ENCODE assay signal across 29 cellular contexts in genomic region chr15:42079401-42079908, GRCh38. TPM values are rescaled to one million over a fixed set of nuclear protein-coding genes. Genes with fewer than 3 reads are reported as not detected.
DNase-seq lines count a peak whose midpoint lies in the region; ATAC-seq, FAIRE-seq and TF ChIP-seq lines count a peak whose summit lies in the region.
"Had no signal": no experiment of that assay in that cellular context is flagged by ENCODE, and none has a peak within 500 bp of the region (broad histone marks: within the 10 kb centered on the region; RNA-seq: fewer than 3 reads in every experiment).

No MANE protein-coding gene starts in this region.

- peak; percentile 43 for ATAC-seq in K562
- no peak for ATAC-seq in GM18861 (IDR thresholded peaks at IDR 0.05; ENCODE audit: unreplicated experiment)
- no peak for ATAC-seq in HG02970 (IDR thresholded peaks at IDR 0.05; ENCODE audit: low FRiP score, unreplicated experiment)
- ATAC-seq in GM19395 (IDR thresholded peaks at IDR 0.05; ENCODE audit: unreplicated experiment) = no peak
- ATAC-seq: activated naive CD8-positive, alpha-beta T cell treated with anti-CD3 and anti-CD28 coated beads, Interleukin-2, amount 50 U/mL, for 24 hours; left ventricle myocardium superior; naive thymus-derived CD8-positive, alpha-beta T cell; upper lobe of right lung had no signal

- peaks cover 0 to 3% of the 10 kb centered on the region in 2 donors for H3K4me1 ChIP-seq in right atrium auricular region
- peaks cover 9 to 17% of the 10 kb centered on the region in 2 experiments for H3K4me1 ChIP-seq in K562 (replicated peaks in 1 of 2; ENCODE audit: control insufficient read depth in 2 of 2, insufficient read depth in 2 of 2, low read length in 2 of 2)
- H3K4me1 ChIP-seq: pancreas had no signal

- POLR2A ChIA-PET in K562 (lab: Yijun Ruan, JAX) = interaction anchor here (0.6 to 1.6 kb wide), 5 partner anchors 10 to 1151 kb away, joined by 3 to 4 read pairs (median 3); no protein-coding TSS in a partner anchor

- no peaks in the 10 kb centered on the region for H3K79me2 ChIP-seq in K562 (ENCODE audit: control insufficient read depth, insufficient read depth, low read length)

- H3K4me2 ChIP-seq in K562 (ENCODE audit: insufficient read depth, low read length) = peak overlapping the region; percentile 70
- H3K4me2 ChIP-seq: BLaER1 treated with 17β-estradiol and CSF1 and Interleukin-3, amounts not matched to agents 10 nM and 100 nM had no signal

- H3K27ac ChIP-seq in right atrium auricular region = no peak overlapping the region
- H3K27ac ChIP-seq in K562 (ENCODE audit: extremely low read depth, low read depth, low read length) = no peak overlapping the region
- H3K27ac ChIP-seq: BLaER1 treated with 17β-estradiol and CSF1 and Interleukin-3, amounts not matched to agents 10 nM and 100 nM; pancreas; Peyer's patch; SJSA1; spleen; upper lobe of right lung had no signal

- no TSS peak for BruUV-seq in K562 (replicated peaks; lab: Mats Ljungman, UMichigan)

- no peak for TF ChIP-seq EP300 in K562 (IDR thresholded peaks at IDR 0.05; ENCODE audit: low read length)

- TF ChIP-seq CTCF in right atrium auricular region (IDR thresholded peaks at IDR 0.05) = no peak
- peak in 1 of 3 experiments; percentile 17; a peak in 2 of 6 replicates for TF ChIP-seq CTCF in K562 (IDR thresholded peaks at IDR 0.05 in 2 of 3, conservative IDR thresholded peaks at IDR 0.05 in 1 of 3; ENCODE audit: insufficient read depth in 2 of 3, low read depth in 1 of 3, low read length in 3 of 3)

- H3K4me3 ChIP-seq in right atrium auricular region (no peak overlapping the region), K562 (no peak overlapping the region; the same call in 1 of the 2 replicates)
- H3K4me3 ChIP-seq: BLaER1 treated with 17β-estradiol and CSF1 and Interleukin-3, amounts not matched to agents 10 nM and 100 nM; pancreas; Peyer's patch; SJSA1; spleen; upper lobe of right lung had no signal

- peak overlapping the region; percentile 89 for H2AFZ ChIP-seq in K562 (ENCODE audit: low read depth, low read length)

- in situ Hi-C loops in K562 (cut with MboI) = no loop called here

- intact Hi-C loops in cardiac septum (cut with DNase I) (no loop called here), K562 (cut with micrococcal nuclease) (loop anchor here (10.0 kb wide), 1 partner anchor 395 kb away; no protein-coding TSS in a partner anchor)

- no peaks in the 10 kb centered on the region for H3K9me1 ChIP-seq in K562 (ENCODE audit: control insufficient read depth, insufficient read depth, low read length)

- CTCF ChIA-PET in K562 (lab: Yijun Ruan, JAX; ENCODE audit: low intra/inter-chr PET ratio) = interaction anchor here (0.8 kb wide), 1 partner anchor 58 kb away, joined by 4 read pairs; no protein-coding TSS in a partner anchor

- WGBS in K562 (ENCODE audit: insufficient coverage, low coverage, missing lambda C conversion rate) = 7% methylated on average over 31 of the region's 31 CpGs

- TF ChIP-seq RAD21 in K562 (CRISPR knock-in tag; conservative IDR thresholded peaks at IDR 0.05 in 1 of 2, IDR thresholded peaks at IDR 0.05 in 1 of 2) = peak in 1 of 2 experiments; percentile 35; a peak in 2 of 4 replicates

- H3K36me3 ChIP-seq in right atrium auricular region = no peaks in the 10 kb centered on the region
- no peaks in the 10 kb centered on the region for H3K36me3 ChIP-seq in K562 (ENCODE audit: control insufficient read depth, insufficient read depth, low read length)
- H3K36me3 ChIP-seq: BLaER1 treated with 17β-estradiol and CSF1 and Interleukin-3, amounts not matched to agents 10 nM and 100 nM; pancreas; Peyer's patch; SJSA1; spleen; upper lobe of right lung had no signal

- peaks cover 8% of the 10 kb centered on the region for H4K20me1 ChIP-seq in K562 (replicated peaks; ENCODE audit: control insufficient read depth, insufficient read depth, low read length)

- peak; percentile 53 for DNase-seq in cardiac septum (ENCODE audit: low spot score)
- no peak for DNase-seq in right atrium auricular region (ENCODE audit: low spot score)
- peak; percentile 27 to 42 (median 41) for DNase-seq in K562 (ENCODE audit: extremely low read depth in 1 of 4, low spot score in 3 of 4)
- peak; percentile 88 for DNase-seq in mesenteric fat pad (ENCODE audit: low spot score)
- DNase-seq in NCI-H345 treated with DMSO at 0.1 percent for 48 hours (lab: John Stamatoyannopoulos, UW; ENCODE audit: unreplicated experiment) = no peak
- DNase-seq: activated CD4-positive, alpha-beta T cell treated with anti-CD3 and anti-CD28 coated beads, Interleukin-2, amount 50 U/mL, for 48 hours; activated CD4-positive, CD25-positive, alpha-beta regulatory T cell; activated gamma-delta T cell treated with Interleukin-2 at 50 U/mL for 16 hours; activated naive CD8-positive, alpha-beta T cell treated with anti-CD3 and anti-CD28 coated beads, Interleukin-2, amount 50 U/mL, for 24 hours; HFFc6; islet precursor cell; left ventricle myocardium superior; naive thymus-derived CD8-positive, alpha-beta T cell; NCI-H1092; NCI-H187; Peyer's patch; retina; spleen; T-helper 1 cell; upper lobe of right lung had no signal

- no peaks in the 10 kb centered on the region for H3K9me3 ChIP-seq in right atrium auricular region
- H3K9me3 ChIP-seq in K562 (replicated peaks; ENCODE audit: control insufficient read depth, insufficient read depth, low read depth, low read length) = no peaks in the 10 kb centered on the region
- H3K9me3 ChIP-seq: BLaER1 treated with 17β-estradiol and CSF1 and Interleukin-3, amounts not matched to agents 10 nM and 100 nM; pancreas; Peyer's patch; SJSA1; spleen; upper lobe of right lung had no signal

- H3K9ac ChIP-seq in K562 (ENCODE audit: insufficient read depth in 1 of 2, low read depth in 2 of 2, low read length in 2 of 2) = peak overlapping the region; percentile 35 to 84; a peak in 3 of 4 replicates
- H3K9ac ChIP-seq: BLaER1 treated with 17β-estradiol and CSF1 and Interleukin-3, amounts not matched to agents 10 nM and 100 nM had no signal

- no peaks in the 10 kb centered on the region for H3K27me3 ChIP-seq in right atrium auricular region
- H3K27me3 ChIP-seq in K562 (ENCODE audit: control insufficient read depth in 2 of 2, insufficient read depth in 2 of 2, low read length in 2 of 2) = peaks cover 7 to 42% of the 10 kb centered on the region in 2 experiments
- H3K27me3 ChIP-seq: BLaER1 treated with 17β-estradiol and CSF1 and Interleukin-3, amounts not matched to agents 10 nM and 100 nM; pancreas; Peyer's patch; SJSA1; upper lobe of right lung had no signal

- no peak for FAIRE-seq in K562 (lab: Jason Lieb, UNC)
- FAIRE-seq: pancreas had no signal

- no peak for TF ChIP-seq POLR2A in K562 (conservative IDR thresholded peaks at IDR 0.05)

TF ChIP-seq in K562, 482 proteins besides CTCF, POLR2A, EP300 and RAD21 (continues in another document):
- TF ChIP-seq SAFB (IDR thresholded peaks at IDR 0.05; ENCODE audit: borderline replicate concordance, low read depth, low read length) (no peak), HDGF (IDR thresholded peaks at IDR 0.05) (no peak), L3MBTL2 (IDR thresholded peaks at IDR 0.05) (peak; percentile 78; the same call in 1 of the 2 replicates)

RNA-seq across cellular contexts. Expression of gene PLA2G4D, which starts 14.9 kb away (rescaled TPM):
- total RNA-seq in cardiac septum (not detected), right atrium auricular region (not detected), K562 (2014; rRNA removed) (not detected in 2 replicates), K562 (2014; rRNA removed; fragmentation: Illumina TruSeq; extraction: Trizol) (not detected in 2 replicates), K562 (2015; rRNA removed; fragmentation: Illumina TruSeq; extraction: Trizol) (not detected in 2 replicates), K562 (2021) (0.04 TPM in 1 of 2 replicates, not detected in the other), mesenteric fat pad (not detected)
- total RNA-seq in K562 (2011; cell fraction: chromatin; rRNA removed; ENCODE audit: low replicate concordance) = not detected in 2 replicates
- not detected in 2 replicates for total RNA-seq in K562 (2011; cell fraction: nucleolus; rRNA removed)
- total RNA-seq in K562 (2011; cell fraction: nucleoplasm; rRNA removed) = not detected in 2 replicates
- polyA plus RNA-seq in K562 (2011; rRNA removed) (0.04 TPM in 1 of 2 replicates, not detected in the other), K562 (2014; fragmentation: Illumina TruSeq; extraction: Trizol) (not detected in 2 replicates), K562 (2014; fragmentation: Nextera tagmentation; extraction: Ambion mirVana) (not detected), K562 (2014; rRNA removed) (not detected in 2 replicates)
- polyA plus RNA-seq in K562 (2011; cell fraction: cytosol; rRNA removed) = not detected in 2 replicates
- 0.06 TPM in 1 of 2 replicates, not detected in the other for polyA plus RNA-seq in K562 (2011; cell fraction: nucleus; rRNA removed)
- 0.03 TPM in 1 of 2 replicates, not detected in the other for polyA plus RNA-seq in K562 (2012)
- not detected in 2 replicates for polyA minus RNA-seq in K562 (2011; rRNA and poly(A)+ RNA removed)
- polyA minus RNA-seq in K562 (2011; cell fraction: cytosol; rRNA and poly(A)+ RNA removed) = not detected in 2 replicates
- not detected in 2 replicates for polyA minus RNA-seq in K562 (2011; cell fraction: nucleus; rRNA and poly(A)+ RNA removed)
- total RNA-seq: Daoy; HFFc6; left ventricle myocardium superior; naive thymus-derived CD8-positive, alpha-beta T cell; Peyer's patch; SJSA1; spleen; upper lobe of right lung had no signal
- polyA plus RNA-seq: AG04450; naive thymus-derived CD8-positive, alpha-beta T cell; spleen had no signal

RNA-seq across cellular contexts. Expression of gene PLA2G4E, which starts 58.6 kb away (rescaled TPM):
- total RNA-seq in cardiac septum = 0.08 TPM
- under 1 TPM in 1 of 2 donors, not detected in 1; 0.11 TPM for total RNA-seq in right atrium auricular region
- total RNA-seq in K562 (2011; cell fraction: chromatin; rRNA removed; ENCODE audit: low replicate concordance) = 0.35 TPM in 1 of 2 replicates, not detected in the other
- total RNA-seq in K562 (2011; cell fraction: nucleolus; rRNA removed) = 0.17 TPM in 1 of 2 replicates, not detected in the other
- not detected in 2 replicates for total RNA-seq in K562 (2011; cell fraction: nucleoplasm; rRNA removed)
- not detected in 2 replicates for total RNA-seq in K562 (2014; rRNA removed)
- total RNA-seq in K562 (2014; rRNA removed; fragmentation: Illumina TruSeq; extraction: Trizol) = not detected in 2 replicates
- not detected in 2 replicates for total RNA-seq in K562 (2015; rRNA removed; fragmentation: Illumina TruSeq; extraction: Trizol)
- total RNA-seq in K562 (2021) = not detected in 2 replicates
- polyA plus RNA-seq in K562 (2011; rRNA removed) = 0.03 TPM in 1 of 2 replicates, not detected in the other
- polyA plus RNA-seq in K562 (2011; cell fraction: cytosol; rRNA removed) = 0.04 TPM in 1 of 2 replicates, not detected in the other
- polyA plus RNA-seq in K562 (2011; cell fraction: nucleus; rRNA removed) = 0.10 TPM in 1 of 2 replicates, not detected in the other
- polyA plus RNA-seq in K562 (2012) = not detected in 2 replicates
- not detected in 2 replicates for polyA plus RNA-seq in K562 (2014; fragmentation: Illumina TruSeq; extraction: Trizol)
- polyA plus RNA-seq in K562 (2014; fragmentation: Nextera tagmentation; extraction: Ambion mirVana) = not detected
- polyA plus RNA-seq in K562 (2014; rRNA removed) = not detected in 2 replicates
- not detected in 2 replicates for polyA minus RNA-seq in K562 (2011; rRNA and poly(A)+ RNA removed)
- not detected in 2 replicates for polyA minus RNA-seq in K562 (2011; cell fraction: cytosol; rRNA and poly(A)+ RNA removed)
- polyA minus RNA-seq in K562 (2011; cell fraction: nucleus; rRNA and poly(A)+ RNA removed) = not detected in 2 replicates
- total RNA-seq in mesenteric fat pad = not detected
- total RNA-seq: Daoy; HFFc6; left ventricle myocardium superior; naive thymus-derived CD8-positive, alpha-beta T cell; SJSA1; spleen; subcutaneous adipose tissue had no signal
- polyA plus RNA-seq: AG04450; naive thymus-derived CD8-positive, alpha-beta T cell; spleen had no signal

Comparison
In these comparisons a context has a peak if more than half of its experiments do, and no peak if none do; other contexts are left out.
1. DNase-seq: peak in cardiac septum (single experiment), K562 (4 of 4) and mesenteric fat pad (single experiment); none in right atrium auricular region (single experiment) and NCI-H345 treated with DMSO at 0.1 percent for 48 hours (single experiment).